ENCODE assay signal across 7 cellular contexts in genomic region chrX:27694667-27695066, GRCh38.
"Had no signal": no experiment of that assay in that cellular context is flagged by ENCODE, and none has a peak within 500 bp of the region (broad histone marks: within the 10 kb centered on the region; RNA-seq: fewer than 3 reads in every experiment).

No MANE protein-coding gene starts in this region.

- H2AFZ ChIP-seq: GM23338 had no signal

- H3K27ac Mint-ChIP-seq: GM23338, H9 had no signal

- ATAC-seq: GM23338, K562 had no signal

- H3K4me3 ChIP-seq: GM23338, K562 had no signal

- H3K4me2 ChIP-seq: GM23338 had no signal

- FAIRE-seq: H1, H54, K562 had no signal

- DNase-seq: H9, HCEC 1CT, IMR-90 had no signal

- H3K4me1 Mint-ChIP-seq: H9 had no signal

- H3K4me3 Mint-ChIP-seq: GM23338, H9 had no signal

- H3K9me3 Mint-ChIP-seq: GM23338 had no signal
